8 cellular contexts compared by ENCODE assay signal in genomic region chr10:48289652-48290238, GRCh38. TPM values are rescaled to one million over a fixed set of nuclear protein-coding genes. Genes with fewer than 3 reads are reported as not detected.
DNase-seq lines count a peak whose midpoint lies in the region; ATAC-seq and TF ChIP-seq lines count a peak whose summit lies in the region.

No MANE protein-coding gene starts in this region.

- H3K27ac Mint-ChIP-seq in Calu3 (ENCODE audit: unreplicated experiment) (no peak overlapping the region), WTC11 (no peak overlapping the region)

- H3K36me3 ChIP-seq in MG63 = no peaks in the 10 kb centered on the region
- H3K36me3 ChIP-seq in stomach = no peaks in the 10 kb centered on the region

- 11 to 26% (median 13%) methylated on average over 7 to 8 of the region's 8 CpGs for WGBS in stomach, 5 donors

- ATAC-seq in GM21360 (IDR thresholded peaks at IDR 0.05; ENCODE audit: unreplicated experiment) (peak; percentile 47), WTC11 (peak; percentile 91)

- DNase-seq in Calu3 (peak; percentile 69), MG63 (peak; percentile 18), WTC11 (ENCODE audit: low spot score) (peak; percentile 76), dermis microvascular lymphatic vessel endothelial cell (ENCODE audit: low read depth in 2 of 2) (peak; percentile 31 to 58), lung microvascular endothelial cell (ENCODE audit: low read depth in 2 of 2) (peak; percentile 59 to 71), stomach (peak; percentile 66), DMS79 (lab: John Stamatoyannopoulos, UW) (no peak)

- intact Hi-C loops in Calu3 (cut with micrococcal nuclease; ENCODE audit: unreplicated experiment) = loop anchor here (2.0 kb wide), 1 partner anchor 75 kb away; no protein-coding TSS in a partner anchor
- intact Hi-C loops in stomach (cut with DNase I; ENCODE audit: low total_unique reads) = no loop called here

- no TSS peak for BruUV-seq in Calu3 (replicated peaks; lab: Mats Ljungman, UMichigan)

- no peak for TF ChIP-seq POLR2A in stomach (IDR thresholded peaks at IDR 0.05)

- TF ChIP-seq CTCF in Calu3 (IDR thresholded peaks at IDR 0.05; ENCODE audit: unreplicated experiment) (peak; percentile 80), WTC11 (IDR thresholded peaks at IDR 0.05) (peak; percentile 77), stomach (IDR thresholded peaks at IDR 0.05) (peak in 5 of 7 experiments; percentile 65 to 81 (median 78))

- peaks cover 22% of the 10 kb centered on the region for H3K27me3 Mint-ChIP-seq in Calu3 (ENCODE audit: unreplicated experiment)
- H3K27me3 Mint-ChIP-seq in WTC11 (ENCODE audit: low read depth) = peaks cover 2% of the 10 kb centered on the region; the same call in 1 of the 2 replicates

- no peak overlapping the region for H3K27ac ChIP-seq in stomach

- H3K27me3 ChIP-seq in MG63 (no peaks in the 10 kb centered on the region), stomach (peaks cover 0 to 2% (median 0%) of the 10 kb centered on the region in 3 donors)

- H3K4me3 Mint-ChIP-seq in Calu3 (ENCODE audit: low read depth, unreplicated experiment) = no peak overlapping the region
- no peak overlapping the region for H3K4me3 Mint-ChIP-seq in WTC11

- H3K9me3 ChIP-seq in MG63 (no peaks in the 10 kb centered on the region), stomach (no peaks in the 10 kb centered on the region)

- CTCF ChIA-PET in Calu3 (lab: Charles Lee) (interaction anchor here (1.4 to 2.0 kb wide), 2 partner anchors 11 to 20 kb away, joined by 3 to 6 read pairs; no protein-coding TSS in a partner anchor), WTC11 (lab: Charles Lee) (interaction anchor here (0.6 to 2.2 kb wide), 27 partner anchors 11 to 1228 kb away, joined by 3 to 18 read pairs (median 3); partner anchors contain the start of genes FRMPD2 and MAPK8)

- POLR2A ChIA-PET in WTC11 (lab: Charles Lee) = no interaction called here

- H3K4me3 ChIP-seq in MG63 = no peak overlapping the region
- H3K4me3 ChIP-seq in stomach = no peak overlapping the region

- no peak for TF ChIP-seq EP300 in stomach (IDR thresholded peaks at IDR 0.05)

- peaks cover 0 to 21% (median 9%) of the 10 kb centered on the region in 4 donors for H3K4me1 ChIP-seq in stomach

- H3K36me3 Mint-ChIP-seq in Calu3 (ENCODE audit: insufficient read depth, unreplicated experiment) (no peaks in the 10 kb centered on the region), WTC11 (peaks cover 3% of the 10 kb centered on the region; the same call in 1 of the 2 replicates)

- no peaks in the 10 kb centered on the region for H3K9me3 Mint-ChIP-seq in Calu3 (ENCODE audit: low read depth, unreplicated experiment)
- peaks cover 4% of the 10 kb centered on the region for H3K9me3 Mint-ChIP-seq in WTC11

- H3K4me1 Mint-ChIP-seq in Calu3 (ENCODE audit: low read depth, unreplicated experiment) = peaks cover 44% of the 10 kb centered on the region
- peaks cover 16% of the 10 kb centered on the region for H3K4me1 Mint-ChIP-seq in WTC11

TF ChIP-seq in WTC11, 78 proteins besides CTCF, POLR2A, EP300 and RAD21:
- no peak for TF ChIP-seq ERG (CRISPR knock-in tag; IDR thresholded peaks at IDR 0.05)
- TF ChIP-seq ZNF138 (CRISPR knock-in tag; conservative IDR thresholded peaks at IDR 0.05) = no peak
- no peak for TF ChIP-seq GTF2I (CRISPR knock-in tag; conservative IDR thresholded peaks at IDR 0.05)
- no peak for TF ChIP-seq NR1H2 (CRISPR knock-in tag; IDR thresholded peaks at IDR 0.05)
- TF ChIP-seq ZNF281 (CRISPR knock-in tag; IDR thresholded peaks at IDR 0.05) = no peak
- TF ChIP-seq TP53 (CRISPR knock-in tag; IDR thresholded peaks at IDR 0.05) = no peak

RNA-seq across cellular contexts. Expression of gene FRMPD2, which starts 15.2 kb away (rescaled TPM):
- total RNA-seq in Calu3 (2022) (1.9 and 2.0 TPM in 2 replicates), WTC11 (2021) (0.73 to 1.3 TPM (median 1.1 TPM) in 3 replicates), dermis microvascular lymphatic vessel endothelial cell (0.13 TPM in 2 replicates), lung microvascular endothelial cell (under 0.01 and 0.22 TPM in 2 replicates), stomach (under 1 TPM in 2 of 5 donors, not detected in 3; under 0.01 TPM)
- 1.2 TPM in 1 of 2 replicates, not detected in the other for total RNA-seq in MG63 (2014; rRNA removed; shearing (Covaris generic); ENCODE audit: low replicate concordance)
- polyA plus RNA-seq in stomach = under 1 TPM in 2 of 3 donors, not detected in 1; 0.06 to 0.15 TPM

RNA-seq across cellular contexts. Expression of gene MAPK8, which starts 16.7 kb away (rescaled TPM):
- total RNA-seq in Calu3 (2022) (55.7 and 63.4 TPM in 2 replicates), WTC11 (2021) (52.9 to 58.7 TPM (median 56.6 TPM) in 3 replicates), dermis microvascular lymphatic vessel endothelial cell (32.3 and 46.3 TPM in 2 replicates), lung microvascular endothelial cell (24.0 and 37.3 TPM in 2 replicates), stomach (10 to 100 TPM in 4 of 5 donors, 1 to 10 TPM in 1; 1.2 to 85.0 (median 34.4) TPM)
- 47.2 and 101 TPM in 2 replicates for total RNA-seq in MG63 (2014; rRNA removed; shearing (Covaris generic); ENCODE audit: low replicate concordance)
- polyA plus RNA-seq in stomach = 10 to 100 TPM in 1 of 3 donors, 1 to 10 TPM in 2; 7.3 to 16.5 (median 8.8) TPM
